7 cellular contexts compared by ENCODE assay signal in the genomic region with DNA sequence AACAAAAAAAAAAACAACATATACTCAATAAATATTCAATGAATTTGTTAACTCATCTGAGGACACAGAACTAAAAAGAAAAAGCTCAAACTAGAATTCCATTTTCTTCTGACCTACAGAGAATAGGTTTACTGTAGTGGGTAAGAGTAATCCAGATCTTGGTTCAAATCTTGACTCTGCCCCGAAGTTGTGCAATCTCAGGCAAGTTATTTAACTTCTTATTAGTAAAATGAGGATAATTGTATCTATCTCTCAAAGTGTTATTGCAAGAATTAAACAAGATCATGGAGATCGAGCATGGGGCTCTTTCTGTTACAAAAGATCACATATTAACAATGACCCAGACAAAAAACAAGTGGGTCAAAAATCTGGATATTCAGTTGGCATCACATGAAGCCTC.
"Had no signal": no experiment of that assay in that cellular context is flagged by ENCODE, and none has a peak within 500 bp of the region (broad histone marks: within the 10 kb centered on the region; RNA-seq: fewer than 3 reads in every experiment).

No MANE protein-coding gene starts in this region.

- H3K9ac ChIP-seq: KMS-11 had no signal

- FAIRE-seq: HepG2, HTR-8/SVneo had no signal

- H3K27me3 Mint-ChIP-seq: IgD-negative memory B cell had no signal

- H3K27ac ChIP-seq: HL-60, KMS-11 had no signal

- DNase-seq: KBM-7, KG1 had no signal

- ATAC-seq: HepG2 had no signal

- H3K4me2 ChIP-seq: KMS-11 had no signal

- H3K27ac Mint-ChIP-seq: IgD-negative memory B cell had no signal

- H3K4me3 Mint-ChIP-seq: IgD-negative memory B cell had no signal

- H3K36me3 Mint-ChIP-seq: IgD-negative memory B cell had no signal

- H3K4me1 Mint-ChIP-seq: IgD-negative memory B cell had no signal
